In the genomic region with DNA sequence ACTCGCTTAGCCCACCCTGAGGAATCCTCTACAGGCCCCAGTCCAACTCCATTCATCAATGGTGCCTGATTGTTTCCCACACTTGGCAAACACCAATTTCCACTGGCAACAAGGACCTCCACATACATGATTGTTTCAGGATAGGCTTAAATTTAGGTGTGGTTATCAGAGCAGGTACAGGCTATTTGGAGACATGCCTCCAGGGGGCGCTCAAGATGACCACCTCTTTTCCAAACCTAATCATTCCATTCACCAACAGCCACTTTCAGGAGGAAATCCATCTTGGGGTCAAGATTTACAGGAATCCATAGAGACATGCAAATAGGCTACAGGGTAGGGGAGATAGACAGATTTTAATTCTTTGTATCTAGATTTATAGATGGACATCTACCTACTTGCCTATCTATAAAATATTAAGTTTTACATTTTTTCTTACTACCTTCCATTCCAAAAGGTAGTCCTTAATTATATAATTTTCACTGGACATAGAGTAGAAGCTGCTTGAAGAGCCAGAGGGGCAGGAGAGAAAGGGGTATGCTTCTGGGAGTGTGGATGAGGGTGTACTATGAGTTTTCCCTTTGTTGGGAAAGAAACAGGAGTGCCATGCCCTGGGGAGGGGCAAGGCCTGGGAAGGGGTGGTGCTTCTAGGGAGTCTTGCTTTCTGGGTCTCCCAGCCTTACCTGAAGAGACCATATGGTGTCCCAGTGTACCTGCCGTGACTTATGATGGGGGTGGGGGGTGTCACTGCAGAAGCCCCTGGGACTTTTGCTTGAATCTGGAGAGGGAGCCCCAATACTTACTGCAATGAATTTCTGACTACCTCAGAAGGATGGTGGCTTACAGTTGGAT, we compare ENCODE assay signal across 1 cellular context.
TF ChIP-seq lines count a peak whose summit lies in the region.

No MANE protein-coding gene starts in this region.

TF ChIP-seq in H1, 55 proteins besides CTCF, POLR2A, EP300 and RAD21:
- TF ChIP-seq TEAD4 (IDR thresholded peaks at IDR 0.05; ENCODE audit: low read depth, low read length) (0 out of 2 replicates have a peak, but pooled peaks have one; percentile 50), POLR2AphosphoS5 (IDR thresholded peaks at IDR 0.05; ENCODE audit: low read depth, low read length) (no peak)
TF ChIP-seq in H1: peak in this region for 1.
